1 cellular context compared by ENCODE assay signal in genomic region chr4:155950461-155950860, GRCh38.
TF ChIP-seq lines count a peak whose summit lies in the region.

No MANE protein-coding gene starts in this region.

TF ChIP-seq in GM23338, 12 proteins besides CTCF, POLR2A, EP300 and RAD21 (continued from another document):
- TF ChIP-seq STAT1 (IDR thresholded peaks at IDR 0.05; ENCODE audit: unreplicated experiment) (no peak), EZH2 (IDR thresholded peaks at IDR 0.05; ENCODE audit: low read depth, unreplicated experiment) (no peak), CREB1 (CRISPR knock-in tag; IDR thresholded peaks at IDR 0.05; ENCODE audit: low read depth) (no peak), NANOG (IDR thresholded peaks at IDR 0.05; ENCODE audit: borderline replicate concordance) (no peak), REST (IDR thresholded peaks at IDR 0.05; ENCODE audit: unreplicated experiment) (no peak), JUNB (IDR thresholded peaks at IDR 0.05; ENCODE audit: unreplicated experiment) (no peak)
